26 cellular contexts compared by ENCODE assay signal in the genomic region with DNA sequence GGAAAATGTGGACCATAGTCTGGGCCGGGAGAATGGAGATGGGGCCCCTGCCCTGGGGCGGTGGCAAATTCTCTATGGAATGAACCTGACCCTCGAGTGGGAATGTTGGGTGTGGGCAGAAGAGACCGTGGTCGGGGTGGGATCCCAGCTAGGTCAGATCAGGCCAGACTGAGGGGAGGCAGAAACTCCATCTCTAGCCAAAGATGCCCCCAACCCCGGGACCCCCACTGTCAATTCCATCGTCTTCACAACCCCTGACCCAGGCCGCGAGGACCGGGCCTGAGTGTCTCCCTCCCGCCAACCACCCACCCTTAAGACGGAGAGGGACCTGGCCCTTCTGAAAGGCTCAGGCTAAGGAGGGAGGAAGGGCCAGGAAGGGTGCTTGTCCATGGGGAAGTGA. TPM values are rescaled to one million over a fixed set of nuclear protein-coding genes. Genes with fewer than 3 reads are reported as not detected.
A peak's percentile ranks its signal among the peaks of the same experiment; 100 is the strongest.
DNase-seq lines count a peak whose midpoint lies in the region; ATAC-seq, FAIRE-seq and TF ChIP-seq lines count a peak whose summit lies in the region.
"Had no signal": no experiment of that assay in that cellular context is flagged by ENCODE, and none has a peak within 500 bp of the region (broad histone marks: within the 10 kb centered on the region; RNA-seq: fewer than 3 reads in every experiment).

No MANE protein-coding gene starts in this region.

- 69% methylated on average over 10 of the region's 12 CpGs for WGBS in mammary epithelial cell (ENCODE audit: low coverage, missing lambda C conversion rate)
- 40% methylated on average over 8 of the region's 12 CpGs for WGBS in HepG2 (ENCODE audit: low lambda C conversion rate)
- 62 to 73% methylated on average over 6 to 12 of the region's 12 CpGs for WGBS in upper lobe of left lung, 2 donors

- no peaks in the 10 kb centered on the region for H3K9me3 ChIP-seq in breast epithelium
- no peaks in the 10 kb centered on the region for H3K9me3 ChIP-seq in mammary epithelial cell (replicated peaks; ENCODE audit: insufficient read depth, low read length)
- H3K9me3 ChIP-seq in WERI-Rb-1 (ENCODE audit: severe bottlenecking): no peaks in the 10 kb centered on the region
- no peaks in the 10 kb centered on the region for H3K9me3 ChIP-seq in HepG2 (ENCODE audit: low read length)
- H3K9me3 ChIP-seq in upper lobe of left lung: no peaks in the 10 kb centered on the region
- H3K9me3 ChIP-seq: BE2C, heart left ventricle, tibial nerve had no signal

- H3K79me2 ChIP-seq in mammary epithelial cell (ENCODE audit: insufficient read depth, low read length): no peaks in the 10 kb centered on the region
- no peaks in the 10 kb centered on the region for H3K79me2 ChIP-seq in HepG2 (ENCODE audit: insufficient read depth, low read length)

- no peaks in the 10 kb centered on the region for H3K36me3 ChIP-seq in breast epithelium
- no peaks in the 10 kb centered on the region for H3K36me3 ChIP-seq in mammary epithelial cell (ENCODE audit: insufficient read depth, low read length)
- no peaks in the 10 kb centered on the region for H3K36me3 ChIP-seq in WERI-Rb-1
- no peaks in the 10 kb centered on the region for H3K36me3 ChIP-seq in HepG2 (replicated peaks in 1 of 2; ENCODE audit: control insufficient read depth in 1 of 2, insufficient read depth in 2 of 2, low read length in 2 of 2)
- H3K36me3 ChIP-seq in upper lobe of left lung: no peaks in the 10 kb centered on the region
- H3K36me3 ChIP-seq: BE2C, heart left ventricle, tibial nerve had no signal

- H4K20me1 ChIP-seq in mammary epithelial cell (ENCODE audit: insufficient read depth, low read length) (no peaks in the 10 kb centered on the region), HepG2 (ENCODE audit: insufficient read depth, low read length) (no peaks in the 10 kb centered on the region)

- TF ChIP-seq RAD21 in HepG2 (CRISPR knock-in tag; IDR thresholded peaks at IDR 0.05): no peak

- TF ChIP-seq EP300 in HepG2 (IDR thresholded peaks at IDR 0.05; ENCODE audit: low read depth in 2 of 2, low read length in 2 of 2): no peak
- TF ChIP-seq EP300 in HepG2 (CRISPR knock-in tag; IDR thresholded peaks at IDR 0.05; ENCODE audit: borderline replicate concordance): no peak
- TF ChIP-seq EP300 in upper lobe of left lung (IDR thresholded peaks at IDR 0.05): no peak

- TF ChIP-seq CTCF in breast epithelium (IDR thresholded peaks at IDR 0.05) (no peak), mammary epithelial cell (conservative IDR thresholded peaks at IDR 0.05 in 1 of 2, IDR thresholded peaks at IDR 0.05 in 1 of 2; ENCODE audit: extremely low read depth in 1 of 2, insufficient read depth in 1 of 2, low read depth in 1 of 2, low read length in 2 of 2) (no peak), WERI-Rb-1 (IDR thresholded peaks at IDR 0.05; ENCODE audit: low read depth, low read length) (no peak), HepG2 (CRISPR knock-in tag; IDR thresholded peaks at IDR 0.05) (no peak), upper lobe of left lung (IDR thresholded peaks at IDR 0.05) (no peak)

- peaks cover 5 to 12% of the 10 kb centered on the region in 2 donors for H3K4me1 ChIP-seq in breast epithelium
- peaks cover 12% of the 10 kb centered on the region for H3K4me1 ChIP-seq in mammary epithelial cell (ENCODE audit: insufficient read depth, low read length)
- H3K4me1 ChIP-seq in HepG2 (ENCODE audit: insufficient read depth, low read length): peaks cover 7% of the 10 kb centered on the region; the same call in 1 of the 2 replicates
- peaks cover 6 to 21% (median 17%) of the 10 kb centered on the region in 4 donors for H3K4me1 ChIP-seq in upper lobe of left lung
- H3K4me1 ChIP-seq: BE2C had no signal

- ATAC-seq in HepG2 (no peak), upper lobe of left lung (ENCODE audit: low FRiP score in 2 of 2) (no peak), HG03039 (IDR thresholded peaks at IDR 0.05; ENCODE audit: unreplicated experiment) (no peak)
- ATAC-seq: K562; naive thymus-derived CD8-positive, alpha-beta T cell had no signal

- BruUV-seq in mammary epithelial cell (replicated peaks; lab: Mats Ljungman, UMichigan) (no TSS peak), HepG2 (replicated peaks; lab: Mats Ljungman, UMichigan) (no TSS peak)

- in situ Hi-C loops in mammary epithelial cell (cut with MboI; ENCODE audit: low sequenced_read_pairs in 2 of 2) (no loop called here), HepG2 (cut with HindIII; ENCODE audit: extremely low pct_ligation_motif_present, low pct_unique_long_range_greater_than_20kb) (no loop called here)

- CTCF ChIA-PET in mammary epithelial cell (lab: Charles Lee; ENCODE audit: low non-redundant PET): interaction anchor here (0.6 kb wide), 1 partner anchor 10 kb away, joined by 4 read pairs; no protein-coding TSS in a partner anchor
- CTCF ChIA-PET in HepG2 (lab: Yijun Ruan, JAX; ENCODE audit: low intra/inter-chr PET ratio, low total read pairs): no interaction called here

- H3K9ac ChIP-seq in mammary epithelial cell (ENCODE audit: insufficient read depth, low read length) (no peak overlapping the region), HepG2 (ENCODE audit: insufficient read depth, low read depth, low read length) (no peak overlapping the region)

- H3K27me3 ChIP-seq in breast epithelium (peaks cover 6 to 35% of the 10 kb centered on the region in 2 donors), mammary epithelial cell (ENCODE audit: insufficient read depth, low read length) (peaks cover 21% of the 10 kb centered on the region), WERI-Rb-1 (ENCODE audit: insufficient read depth, low read depth, severe bottlenecking) (no peaks in the 10 kb centered on the region), HepG2 (ENCODE audit: control insufficient read depth in 1 of 2, insufficient read depth in 2 of 2, low read length in 2 of 2) (peaks cover 15 to 67% of the 10 kb centered on the region in 2 experiments), upper lobe of left lung (peaks cover 0 to 24% (median 11%) of the 10 kb centered on the region in 4 donors)

- TF ChIP-seq POLR2A in breast epithelium (IDR thresholded peaks at IDR 0.05) (no peak), HepG2 (IDR thresholded peaks at IDR 0.05; ENCODE audit: insufficient read depth in 1 of 2, low read depth in 2 of 2, low read length in 2 of 2) (no peak), upper lobe of left lung (IDR thresholded peaks at IDR 0.05) (no peak)

- POLR2A ChIA-PET in HepG2 (lab: Yijun Ruan, JAX): no interaction called here

- H3K4me3 ChIP-seq in breast epithelium (peak overlapping the region in 2 of 3 donors; percentile 51 to 60), mammary epithelial cell (replicated peaks in 1 of 3; ENCODE audit: insufficient read depth in 1 of 3, low read depth in 2 of 3, low read length in 3 of 3) (no peak overlapping the region), WERI-Rb-1 (ENCODE audit: low read depth, low read length) (peak overlapping the region; percentile 26; the same call in 1 of the 2 replicates), HepG2 (replicated peaks in 1 of 3; ENCODE audit: insufficient read depth in 1 of 3, low read depth in 2 of 3, low read length in 3 of 3) (peak overlapping the region in 1 of 3 experiments; percentile 67; a peak in 2 of 6 replicates), upper lobe of left lung (peak overlapping the region in 3 of 4 donors; percentile 44 to 51 (median 48))
- H3K4me3 ChIP-seq: K562 had no signal

- no peak for DNase-seq in breast epithelium (ENCODE audit: low spot score in 2 of 2)
- no peak for DNase-seq in mammary epithelial cell
- no peak for DNase-seq in WERI-Rb-1
- no peak for DNase-seq in HepG2 (ENCODE audit: low spot score)
- no peak for DNase-seq in upper lobe of left lung
- DNase-seq in DMS79 treated with DMSO at 0.1 percent for 48 hours (lab: John Stamatoyannopoulos, UW): no peak
- no peak for DNase-seq in NCI-H1105 (lab: John Stamatoyannopoulos, UW)
- DNase-seq: activated CD4-positive, alpha-beta T cell treated with anti-CD3 and anti-CD28 coated beads, Interleukin-2, amount 10 ng/mL, durations not matched to agents 7 days and 5 days; activated CD8-positive, alpha-beta memory T cell treated with anti-CD3 and anti-CD28 coated beads, Interleukin-2, amount 50 U/mL, for 4 hours; activated effector memory CD4-positive, alpha-beta T cell treated with Interleukin-2 at 50 U/mL for 16 hours; heart left ventricle; kidney; naive thymus-derived CD8-positive, alpha-beta T cell; NCI-H187; NCI-H774; OCI-M1; SHP77 treated with DMSO at 0.1 percent for 48 hours; small intestine; stimulated activated naive CD4-positive, alpha-beta T cell treated with Interleukin-2 at 50 U/mL for 16 hours; T-helper 1 cell had no signal

- FAIRE-seq in HepG2 (lab: Jason Lieb, UNC): no peak
- FAIRE-seq: bronchial epithelial cell, GM18507, K562, kidney, small intestine had no signal

- no peak overlapping the region for H3K27ac ChIP-seq in breast epithelium
- no peak overlapping the region for H3K27ac ChIP-seq in mammary epithelial cell (ENCODE audit: insufficient read depth, low read depth, low read length)
- H3K27ac ChIP-seq in WERI-Rb-1: no peak overlapping the region
- H3K27ac ChIP-seq in HepG2 (ENCODE audit: extremely low read length, insufficient read depth, low read length): no peak overlapping the region
- H3K27ac ChIP-seq in upper lobe of left lung: no peak overlapping the region
- H3K27ac ChIP-seq: heart left ventricle, tibial nerve had no signal

- H2AFZ ChIP-seq in mammary epithelial cell (ENCODE audit: low read depth, low read length) (no peak overlapping the region), HepG2 (ENCODE audit: low read length) (no peak overlapping the region)

- H3K4me2 ChIP-seq in mammary epithelial cell (ENCODE audit: insufficient read depth, low read depth, low read length): no peak overlapping the region
- H3K4me2 ChIP-seq in HepG2 (ENCODE audit: low read depth, low read length): peak overlapping the region; percentile 75

- dilution Hi-C loops in mammary epithelial cell (cut with HindIII; ENCODE audit: low sequenced_read_pairs): no loop called here

- intact Hi-C loops in breast epithelium (cut with DNase I; ENCODE audit: low total_unique reads) (no loop called here), mammary epithelial cell (cut with micrococcal nuclease) (no loop called here), HepG2 (cut with micrococcal nuclease; ENCODE audit: unreplicated experiment) (no loop called here)

RNA-seq across cellular contexts. Expression of gene PLEKHD1, which starts 0.7 kb away (rescaled TPM):
- 1 to 10 TPM in 2 of 3 donors, under 1 TPM in 1; under 0.01 to 2.3 (median 2.0) TPM for total RNA-seq in breast epithelium
- not detected for total RNA-seq in mammary epithelial cell
- polyA plus RNA-seq in mammary epithelial cell: not detected
- not detected for polyA minus RNA-seq in mammary epithelial cell
- total RNA-seq in HepG2 (2016; rRNA removed; fragmentation: Illumina TruSeq; extraction: Trizol): not detected in 2 replicates
- total RNA-seq in HepG2 (2016; cell fraction: cytosol; rRNA removed; fragmentation: Illumina TruSeq; extraction: Trizol; ENCODE audit: low read depth): not detected in 2 replicates
- not detected in 2 replicates for total RNA-seq in HepG2 (2016; cell fraction: insoluble cytoplasmic fraction; rRNA removed; fragmentation: Illumina TruSeq; extraction: Trizol)
- total RNA-seq in HepG2 (2016; cell fraction: membrane; rRNA removed; fragmentation: Illumina TruSeq; extraction: Trizol): not detected in 2 replicates
- not detected in 2 replicates for total RNA-seq in HepG2 (2016; cell fraction: nucleus; rRNA removed; fragmentation: Illumina TruSeq; extraction: Trizol)
- 0.01 and 0.03 TPM in 2 replicates for polyA plus RNA-seq in HepG2 (2011; rRNA removed)
- polyA plus RNA-seq in HepG2 (2011; cell fraction: cytosol; rRNA removed): 0.01 TPM in 2 replicates
- polyA plus RNA-seq in HepG2 (2011; cell fraction: nucleus; rRNA removed): 0.07 TPM in 1 of 2 replicates, not detected in the other
- polyA plus RNA-seq in HepG2 (2012): 0.03 TPM in 1 of 2 replicates, not detected in the other
- polyA plus RNA-seq in HepG2 (2016; cell fraction: cytosol; fragmentation: Illumina TruSeq; extraction: Trizol; ENCODE audit: low read depth): not detected in 2 replicates
- polyA plus RNA-seq in HepG2 (2016; cell fraction: insoluble cytoplasmic fraction; fragmentation: Illumina TruSeq; extraction: Trizol; ENCODE audit: low read depth): not detected in 2 replicates
- polyA plus RNA-seq in HepG2 (2016; cell fraction: membrane; fragmentation: Illumina TruSeq; extraction: Trizol; ENCODE audit: low read depth): not detected in 2 replicates
- not detected in 2 replicates for polyA plus RNA-seq in HepG2 (2016; cell fraction: nucleus; fragmentation: Illumina TruSeq; extraction: Trizol; ENCODE audit: insufficient read depth, low read depth)
- 0.05 TPM in 1 of 2 replicates, not detected in the other for polyA minus RNA-seq in HepG2 (2011; rRNA and poly(A)+ RNA removed; ENCODE audit: low replicate concordance)
- polyA minus RNA-seq in HepG2 (2011; cell fraction: cytosol; rRNA and poly(A)+ RNA removed): not detected in 2 replicates
- polyA minus RNA-seq in HepG2 (2011; cell fraction: nucleus; rRNA and poly(A)+ RNA removed): 0.13 and 0.25 TPM in 2 replicates
- total RNA-seq in upper lobe of left lung: 1 to 10 TPM in 2 of 6 donors, under 1 TPM in 4; under 0.01 to 1.7 (median 0.70) TPM
- total RNA-seq: K562, tibial nerve had no signal
- polyA plus RNA-seq: K562; naive thymus-derived CD8-positive, alpha-beta T cell had no signal

Comparison
In these comparisons a context has a peak if more than half of its experiments do, and no peak if none do; other contexts are left out.
1. H3K4me3 ChIP-seq: peak in breast epithelium (2 of 3), WERI-Rb-1 (single experiment) and upper lobe of left lung (3 of 4); none in mammary epithelial cell (0 of 3).